8 cellular contexts compared by ENCODE assay signal in genomic region chr6:17705428-17705777, GRCh38. TPM values are rescaled to one million over a fixed set of nuclear protein-coding genes. Genes with fewer than 3 reads are reported as not detected.
DNase-seq lines count a peak whose midpoint lies in the region; ATAC-seq and TF ChIP-seq lines count a peak whose summit lies in the region.

No MANE protein-coding gene starts in this region.

- in situ Hi-C loops in brain microvascular endothelial cell (cut with HindIII; ENCODE audit: low pct_ligation_motif_present, low sequenced_read_pairs) = no loop called here

- peaks cover 34 to 59% (median 46%) of the 10 kb centered on the region in 4 donors for H3K4me1 ChIP-seq in stomach

- no peaks in the 10 kb centered on the region for H3K9me3 ChIP-seq in stomach

- peak; percentile 4 for ATAC-seq in GM21515 (IDR thresholded peaks at IDR 0.05; ENCODE audit: unreplicated experiment)
- ATAC-seq in GM18511 (IDR thresholded peaks at IDR 0.05; ENCODE audit: unreplicated experiment) = no peak

- H3K4me3 ChIP-seq in brain microvascular endothelial cell (ENCODE audit: low read depth, low read length) = peak overlapping the region; percentile 84
- peak overlapping the region; percentile 71 to 93 (median 80) for H3K4me3 ChIP-seq in stomach

- 0 to 1% (median 0%) methylated on average over 10 of the region's 10 CpGs for WGBS in stomach, 5 donors

- H3K36me3 ChIP-seq in brain microvascular endothelial cell (replicated peaks) = no peaks in the 10 kb centered on the region
- H3K36me3 ChIP-seq in stomach = no peaks in the 10 kb centered on the region

- H3K27ac ChIP-seq in brain microvascular endothelial cell (peak overlapping the region; percentile 94), stomach (peak overlapping the region; percentile 96 to 100 (median 99))

- no peaks in the 10 kb centered on the region for H3K27me3 ChIP-seq in brain microvascular endothelial cell (replicated peaks)
- H3K27me3 ChIP-seq in stomach = no peaks in the 10 kb centered on the region

- no peak for TF ChIP-seq POLR2A in stomach (IDR thresholded peaks at IDR 0.05)

- intact Hi-C loops in stomach (cut with DNase I; ENCODE audit: low total_unique reads) (no loop called here), posterior cingulate gyrus (cut with DNase I) (loop anchor here (5.0 kb wide), 1 partner anchor 277 kb away; no protein-coding TSS in a partner anchor)

- no peak for TF ChIP-seq EP300 in stomach (IDR thresholded peaks at IDR 0.05)

- TF ChIP-seq CTCF in brain microvascular endothelial cell (IDR thresholded peaks at IDR 0.05; ENCODE audit: low read depth, low read length, missing control alignments) (no peak), stomach (IDR thresholded peaks at IDR 0.05) (no peak)

- DNase-seq in COLO668 (lab: John Stamatoyannopoulos, UW; ENCODE audit: unreplicated experiment) (peak; percentile 9), NCI-H226 (peak; percentile 50), brain microvascular endothelial cell (peak; percentile 70), islet precursor cell (peak; percentile 78), stomach (peak; percentile 38), posterior cingulate gyrus (no peak)

RNA-seq across cellular contexts. Expression of gene NUP153, which starts 1.3 kb away (rescaled TPM):
- 10 to 100 TPM in 4 of 5 donors, 1 to 10 TPM in 1; 9.6 to 50.5 (median 28.7) TPM for total RNA-seq in stomach
- 1 to 10 TPM; 5.2 to 7.5 (median 5.3) TPM for polyA plus RNA-seq in stomach

Comparison
In these comparisons a context has a peak if more than half of its experiments do, and no peak if none do; other contexts are left out.
1. DNase-seq: peak in COLO668 (single experiment), NCI-H226 (single experiment), brain microvascular endothelial cell (single experiment), islet precursor cell (single experiment) and stomach (single experiment); none in posterior cingulate gyrus (0 of 10).